ENCODE assay signal across 25 cellular contexts in genomic region chr5:131473731-131474130, GRCh38.
A peak's percentile ranks its signal among the peaks of the same experiment; 100 is the strongest.
DNase-seq lines count a peak whose midpoint lies in the region; ATAC-seq, FAIRE-seq and TF ChIP-seq lines count a peak whose summit lies in the region.
"Had no signal": no experiment of that assay in that cellular context is flagged by ENCODE, and none has a peak within 500 bp of the region (broad histone marks: within the 10 kb centered on the region; RNA-seq: fewer than 3 reads in every experiment).

No MANE protein-coding gene starts in this region.

- FAIRE-seq in GM12892 (lab: Jason Lieb, UNC) (peak; percentile 40), small intestine (lab: Jason Lieb, UNC) (peak; percentile 91)
- FAIRE-seq: GM12878 had no signal

- H3K27me3 ChIP-seq in small intestine (ENCODE audit: control insufficient read depth in 2 of 2, insufficient read depth in 2 of 2, low read length in 2 of 2) = no peaks in the 10 kb centered on the region

- peaks cover 20% of the 10 kb centered on the region for H3K4me1 Mint-ChIP-seq in activated T-cell treated with anti-CD3 and anti-CD28 coated beads, Interleukin-2, amount 50 U/mL, for 72 hours (ENCODE audit: low read depth)
- peaks cover 45% of the 10 kb centered on the region for H3K4me1 Mint-ChIP-seq in activated T-cell treated with anti-CD3 and anti-CD28 coated beads, Interleukin-2, amount 50 U/mL, for 24 hours (ENCODE audit: low read depth)
- H3K4me1 Mint-ChIP-seq in central memory CD8-positive, alpha-beta T cell = peaks cover 9% of the 10 kb centered on the region
- H3K4me1 Mint-ChIP-seq: CD14-positive monocyte had no signal

- H3K27ac ChIP-seq in small intestine (ENCODE audit: low read depth in 1 of 2, low read length in 1 of 2) = no peak overlapping the region
- H3K27ac ChIP-seq: RWPE1 had no signal

- H3K36me3 ChIP-seq in small intestine (ENCODE audit: control insufficient read depth in 2 of 2, insufficient read depth in 2 of 2, low read length in 2 of 2) = peaks cover 2 to 5% of the 10 kb centered on the region in 2 donors

- peak overlapping the region; percentile 13 for H3K27ac Mint-ChIP-seq in activated T-cell treated with anti-CD3 and anti-CD28 coated beads, Interleukin-2, amount 50 U/mL, for 72 hours
- H3K27ac Mint-ChIP-seq in activated T-cell treated with anti-CD3 and anti-CD28 coated beads, Interleukin-2, amount 50 U/mL, for 24 hours = no peak overlapping the region
- peak overlapping the region; percentile 65 for H3K27ac Mint-ChIP-seq in central memory CD8-positive, alpha-beta T cell (ENCODE audit: low read depth)
- H3K27ac Mint-ChIP-seq: CD14-positive monocyte had no signal

- no peak overlapping the region for H3K4me3 Mint-ChIP-seq in activated T-cell treated with anti-CD3 and anti-CD28 coated beads, Interleukin-2, amount 50 U/mL, for 72 hours
- no peak overlapping the region for H3K4me3 Mint-ChIP-seq in activated T-cell treated with anti-CD3 and anti-CD28 coated beads, Interleukin-2, amount 50 U/mL, for 24 hours
- no peak overlapping the region for H3K4me3 Mint-ChIP-seq in central memory CD8-positive, alpha-beta T cell
- H3K4me3 Mint-ChIP-seq: CD14-positive monocyte, IgD-negative memory B cell had no signal

- TF ChIP-seq POLR2A in GM12892 (IDR thresholded peaks at IDR 0.05; ENCODE audit: low read depth, low read length) = no peak

- H3K9me3 Mint-ChIP-seq in activated T-cell treated with anti-CD3 and anti-CD28 coated beads, Interleukin-2, amount 50 U/mL, for 72 hours = no peaks in the 10 kb centered on the region
- no peaks in the 10 kb centered on the region for H3K9me3 Mint-ChIP-seq in activated T-cell treated with anti-CD3 and anti-CD28 coated beads, Interleukin-2, amount 50 U/mL, for 24 hours
- H3K9me3 Mint-ChIP-seq in central memory CD8-positive, alpha-beta T cell = no peaks in the 10 kb centered on the region
- H3K9me3 Mint-ChIP-seq: CD14-positive monocyte, IgD-negative memory B cell had no signal

- no peaks in the 10 kb centered on the region for H3K9me3 ChIP-seq in small intestine (ENCODE audit: control insufficient read depth, low read depth)
- H3K9me3 ChIP-seq: SK-N-SH had no signal

- no peaks in the 10 kb centered on the region for H3K4me1 ChIP-seq in small intestine (ENCODE audit: control insufficient read depth in 2 of 2, insufficient read depth in 1 of 2, low read depth in 1 of 2, low read length in 1 of 2)

- H3K36me3 Mint-ChIP-seq in activated T-cell treated with anti-CD3 and anti-CD28 coated beads, Interleukin-2, amount 50 U/mL, for 72 hours (ENCODE audit: insufficient read depth in 2 of 2) = peaks cover 0 to 21% of the 10 kb centered on the region in 2 donors
- H3K36me3 Mint-ChIP-seq in activated T-cell treated with anti-CD3 and anti-CD28 coated beads, Interleukin-2, amount 50 U/mL, for 24 hours (ENCODE audit: low read depth) = peaks cover 78% of the 10 kb centered on the region
- H3K36me3 Mint-ChIP-seq in central memory CD8-positive, alpha-beta T cell (ENCODE audit: insufficient read depth) = peaks cover 32% of the 10 kb centered on the region

- ATAC-seq in activated T-cell treated with anti-CD3 and anti-CD28 coated beads, Interleukin-2, amount 50 U/mL, for 72 hours (replicated peaks in 1 of 2) = no peak
- no peak for ATAC-seq in central memory CD8-positive, alpha-beta T cell (replicated peaks; ENCODE audit: extremely low read depth, poor library complexity, severe bottlenecking)
- ATAC-seq in GM19452 (IDR thresholded peaks at IDR 0.05; ENCODE audit: unreplicated experiment) = no peak
- ATAC-seq: GM12878 had no signal

- no peak for DNase-seq in activated T-cell treated with anti-CD3 and anti-CD28 coated beads, Interleukin-2, amount 50 U/mL, for 72 hours
- no peak for DNase-seq in activated T-cell treated with anti-CD3 and anti-CD28 coated beads, Interleukin-2, amount 50 U/mL, for 24 hours
- DNase-seq in GM12892 (ENCODE audit: insufficient read length) (no peak), small intestine (no peak), LoVo (ENCODE audit: low spot score) (no peak)
- no peak for DNase-seq in central memory CD8-positive, alpha-beta T cell (ENCODE audit: low spot score in 2 of 2)
- DNase-seq: COR-L47; DND-41; GOT3; HCEC 1CT; MV-4-11; NCI-H1105 treated with DMSO at 0.1 percent for 48 hours; NCI-H2029 treated with DMSO at 0.1 percent for 48 hours; NCI-H2171; NCI-H345; NCI-H524; NCI-H774; NK-92 treated with Interleukin-12 subunit alpha and Interleukin-12 subunit beta, amount 100 ng/mL, for 24 hours; SHP77 treated with DMSO at 0.1 percent for 48 hours; SK-N-SH had no signal

- no peaks in the 10 kb centered on the region for H3K27me3 Mint-ChIP-seq in activated T-cell treated with anti-CD3 and anti-CD28 coated beads, Interleukin-2, amount 50 U/mL, for 72 hours (ENCODE audit: low read depth)
- H3K27me3 Mint-ChIP-seq in activated T-cell treated with anti-CD3 and anti-CD28 coated beads, Interleukin-2, amount 50 U/mL, for 24 hours = no peaks in the 10 kb centered on the region
- H3K27me3 Mint-ChIP-seq in central memory CD8-positive, alpha-beta T cell = no peaks in the 10 kb centered on the region
- H3K27me3 Mint-ChIP-seq: IgD-negative memory B cell had no signal

- no peak overlapping the region for H3K4me3 ChIP-seq in small intestine (ENCODE audit: low read depth in 1 of 2, low read length in 2 of 2)
- H3K4me3 ChIP-seq: GM12878 had no signal

- 97 to 98% (median 98%) methylated on average over 3 of the region's 3 CpGs for WGBS in small intestine, 3 donors
